9 cellular contexts compared by ENCODE assay signal in the genomic region with DNA sequence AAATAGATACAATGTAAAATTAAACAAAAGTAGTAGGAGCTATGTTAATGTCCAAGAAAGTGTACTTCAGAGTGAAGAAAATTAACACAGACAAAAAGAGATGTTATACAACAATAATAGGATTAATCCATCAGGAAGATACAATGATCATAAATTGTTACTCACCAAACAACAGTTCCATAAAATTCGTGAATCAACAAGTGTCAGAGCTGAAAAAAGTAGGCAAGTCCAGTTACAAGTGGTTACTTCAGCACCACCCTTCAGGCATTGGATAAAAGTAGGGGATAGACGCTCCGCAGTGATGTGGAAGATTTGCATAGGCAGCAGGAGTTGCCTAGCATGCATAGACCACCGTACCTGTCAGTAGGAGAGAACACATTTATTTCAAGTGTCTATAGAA.
"Had no signal": no experiment of that assay in that cellular context is flagged by ENCODE, and none has a peak within 500 bp of the region (broad histone marks: within the 10 kb centered on the region; RNA-seq: fewer than 3 reads in every experiment).

No MANE protein-coding gene starts in this region.

- H3K27ac ChIP-seq: GM23248, HL-60 had no signal

- H2AFZ ChIP-seq: GM23248 had no signal

- ATAC-seq: HCT116, HepG2, K562 had no signal

- H3K36me3 ChIP-seq: HAP-1 had no signal

- H3K4me3 ChIP-seq: GM23248, HAP-1, K562 had no signal

- DNase-seq: GM23248, GOT3, H7, KG1 had no signal

- H3K9me3 ChIP-seq: HAP-1 had no signal

- H3K4me1 ChIP-seq: HAP-1 had no signal

- H3K9ac ChIP-seq: GM23248 had no signal

- FAIRE-seq: HepG2, K562 had no signal
